ENCODE assay signal across 38 cellular contexts in the genomic region with DNA sequence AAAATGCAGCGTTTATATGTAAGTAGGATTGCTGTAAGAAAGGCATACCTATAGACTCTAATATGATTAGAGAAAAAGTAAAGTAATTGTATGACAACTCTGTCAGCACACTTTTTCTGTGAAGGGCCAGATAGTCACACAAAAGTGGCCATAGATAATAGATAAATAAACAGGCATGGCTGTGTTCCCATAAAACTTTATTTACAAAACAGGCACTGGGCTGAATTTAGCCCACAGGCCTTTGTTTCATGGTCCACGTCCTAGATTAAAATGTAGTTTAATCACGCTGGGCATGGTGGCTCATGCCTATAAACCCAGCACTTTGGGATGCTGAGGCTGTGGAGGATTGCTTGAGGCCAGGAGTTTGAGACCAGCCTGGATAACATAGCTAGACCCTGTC. TPM values are rescaled to one million over a fixed set of nuclear protein-coding genes. Genes with fewer than 3 reads are reported as not detected.
"Had no signal": no experiment of that assay in that cellular context is flagged by ENCODE, and none has a peak within 500 bp of the region (broad histone marks: within the 10 kb centered on the region; RNA-seq: fewer than 3 reads in every experiment).

No MANE protein-coding gene starts in this region.

- H3K27me3 ChIP-seq: MG63 had no signal

- H3K4me3 ChIP-seq: MG63 had no signal

- DNase-seq: Karpas-422, Kasumi-1, MG63, MM.1S, MV-4-11, NCI-H1048, NCI-H1092, NCI-H1092 treated with DMSO at 0.1 percent for 48 hours, NCI-H1105, NCI-H1105 treated with DMSO at 0.1 percent for 48 hours, NCI-H1417, NCI-H1417 treated with DMSO at 0.1 percent for 48 hours, NCI-H1436, NCI-H1436 treated with DMSO at 0.1 percent for 48 hours, NCI-H146, NCI-H1694, NCI-H1694 treated with DMSO at 0.1 percent for 48 hours, NCI-H187, NCI-H187 treated with DMSO at 0.1 percent for 48 hours, NCI-H1930, NCI-H2029, NCI-H2029 treated with DMSO at 0.1 percent for 48 hours, NCI-H2081, NCI-H2081 treated with DMSO at 0.1 percent for 48 hours, NCI-H2107, NCI-H2171, NCI-H2171 treated with DMSO at 0.1 percent for 48 hours, NCI-H2227 treated with DMSO at 0.1 percent for 48 hours, NCI-H226, NCI-H345, NCI-H446, NCI-H446 treated with DMSO at 0.1 percent for 48 hours, NCI-H510A, NCI-H510A treated with DMSO at 0.1 percent for 48 hours had no signal

- H3K9me3 ChIP-seq: MG63 had no signal

- H3K36me3 ChIP-seq: MG63 had no signal

RNA-seq across cellular contexts. Expression of gene TXNDC8, which starts 8.7 kb away (rescaled TPM):
- total RNA-seq: LHCN-M2, M059J, MCF 10A, NCI-H460 had no signal
